In the genomic region with DNA sequence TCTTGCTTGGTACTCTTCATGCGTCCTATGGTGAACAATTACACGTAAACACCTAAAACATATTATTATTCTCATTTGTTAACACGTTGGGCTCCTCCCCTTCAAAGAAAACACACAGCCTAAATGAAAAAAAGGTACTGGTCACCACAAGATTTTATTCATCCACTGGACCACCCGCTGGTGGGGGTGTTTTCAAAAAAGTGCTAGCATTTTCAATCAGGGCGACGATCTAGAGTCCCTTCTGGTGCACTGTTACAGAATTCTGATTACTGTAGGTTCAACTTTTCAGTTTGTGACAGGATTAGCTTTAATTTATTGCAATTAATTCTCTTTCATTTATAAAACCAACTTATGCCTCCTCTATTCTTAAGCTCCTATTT, we compare ENCODE assay signal across 8 cellular contexts. TPM values are rescaled to one million over a fixed set of nuclear protein-coding genes. Genes with fewer than 3 reads are reported as not detected.
A peak's percentile ranks its signal among the peaks of the same experiment; 100 is the strongest.
DNase-seq lines count a peak whose midpoint lies in the region; ATAC-seq and TF ChIP-seq lines count a peak whose summit lies in the region.

No MANE protein-coding gene starts in this region.

- 1 to 2% (median 1%) methylated on average over 6 of the region's 6 CpGs for WGBS in psoas muscle, 3 donors

- H3K36me3 ChIP-seq in psoas muscle (ENCODE audit: insufficient read depth in 1 of 2, low read depth in 1 of 2) = peaks cover 0 to 24% of the 10 kb centered on the region in 2 donors

- peak overlapping the region; percentile 83 to 85 for H3K4me3 ChIP-seq in foreskin fibroblast (ENCODE audit: low read depth in 1 of 2, low read length in 2 of 2)
- peak overlapping the region; percentile 68 for H3K4me3 ChIP-seq in psoas muscle

- H3K4me1 ChIP-seq in psoas muscle = peaks cover 6% of the 10 kb centered on the region

- H3K9me3 ChIP-seq in T-helper 17 cell (ENCODE audit: control insufficient read depth, low read length, poor library complexity, severe bottlenecking) = no peaks in the 10 kb centered on the region
- H3K9me3 ChIP-seq in psoas muscle = no peaks in the 10 kb centered on the region

- H3K27ac Mint-ChIP-seq in T-helper 17 cell = peak overlapping the region; percentile 97

- peak; percentile 11 for ATAC-seq in HG03039 (IDR thresholded peaks at IDR 0.05; ENCODE audit: unreplicated experiment)
- ATAC-seq in T-helper 17 cell = no peak
- ATAC-seq in psoas muscle = peak in 3 of 4 donors; percentile 3 to 30 (median 10)

- H3K4me3 Mint-ChIP-seq in T-helper 17 cell = peak overlapping the region; percentile 96

- peaks cover 4% of the 10 kb centered on the region for H3K27me3 Mint-ChIP-seq in T-helper 17 cell

- peaks cover 2% of the 10 kb centered on the region for H3K36me3 Mint-ChIP-seq in T-helper 17 cell (ENCODE audit: low read depth)

- peak overlapping the region; percentile 78 for H3K27ac ChIP-seq in psoas muscle

- H3K27me3 ChIP-seq in psoas muscle (ENCODE audit: insufficient read depth in 3 of 3, low read length in 2 of 3) = no peaks in the 10 kb centered on the region

- TF ChIP-seq CTCF in foreskin fibroblast (IDR thresholded peaks at IDR 0.05; ENCODE audit: low read depth, low read length) (no peak), psoas muscle (IDR thresholded peaks at IDR 0.05) (no peak)

- peak; percentile 49 for DNase-seq in NOMO-1 treated with DMSO at 0.1 percent for 48 hours (lab: John Stamatoyannopoulos, UW; ENCODE audit: unreplicated experiment)
- DNase-seq in NOMO-1 treated with dmso at 0.1 percent for 144 hours (lab: John Stamatoyannopoulos, UW; ENCODE audit: unreplicated experiment) = no peak
- DNase-seq in T-helper 17 cell = no peak
- DNase-seq in foreskin fibroblast = no peak
- no peak for DNase-seq in psoas muscle
- DNase-seq in SW480 (ENCODE audit: low spot score) = no peak
- no peak for DNase-seq in posterior vena cava (ENCODE audit: low spot score)

- peaks cover 20% of the 10 kb centered on the region for H3K4me1 Mint-ChIP-seq in T-helper 17 cell

- intact Hi-C loops in psoas muscle (cut with DNase I) (loop anchor here (2.0 to 5.0 kb wide), 2 partner anchors 138 to 139 kb away; no protein-coding TSS in a partner anchor), posterior vena cava (cut with DNase I) (loop anchor here in 1 of 2 donors (10.0 kb wide), 1 partner anchor 122 kb away; no protein-coding TSS in a partner anchor)

RNA-seq across cellular contexts. Expression of gene MAGOHB, which starts 0.5 kb away (rescaled TPM):
- total RNA-seq in T-helper 17 cell = 10 to 100 TPM; 10.6 to 11.1 TPM
- total RNA-seq in psoas muscle = 1 to 10 TPM; 4.0 to 8.5 (median 6.4) TPM
- polyA plus RNA-seq in psoas muscle = 1 to 10 TPM; 7.2 to 9.7 (median 8.9) TPM
- 10 to 100 TPM; 19.3 to 21.2 TPM for total RNA-seq in posterior vena cava
